ENCODE assay signal across 8 cellular contexts in the genomic region with DNA sequence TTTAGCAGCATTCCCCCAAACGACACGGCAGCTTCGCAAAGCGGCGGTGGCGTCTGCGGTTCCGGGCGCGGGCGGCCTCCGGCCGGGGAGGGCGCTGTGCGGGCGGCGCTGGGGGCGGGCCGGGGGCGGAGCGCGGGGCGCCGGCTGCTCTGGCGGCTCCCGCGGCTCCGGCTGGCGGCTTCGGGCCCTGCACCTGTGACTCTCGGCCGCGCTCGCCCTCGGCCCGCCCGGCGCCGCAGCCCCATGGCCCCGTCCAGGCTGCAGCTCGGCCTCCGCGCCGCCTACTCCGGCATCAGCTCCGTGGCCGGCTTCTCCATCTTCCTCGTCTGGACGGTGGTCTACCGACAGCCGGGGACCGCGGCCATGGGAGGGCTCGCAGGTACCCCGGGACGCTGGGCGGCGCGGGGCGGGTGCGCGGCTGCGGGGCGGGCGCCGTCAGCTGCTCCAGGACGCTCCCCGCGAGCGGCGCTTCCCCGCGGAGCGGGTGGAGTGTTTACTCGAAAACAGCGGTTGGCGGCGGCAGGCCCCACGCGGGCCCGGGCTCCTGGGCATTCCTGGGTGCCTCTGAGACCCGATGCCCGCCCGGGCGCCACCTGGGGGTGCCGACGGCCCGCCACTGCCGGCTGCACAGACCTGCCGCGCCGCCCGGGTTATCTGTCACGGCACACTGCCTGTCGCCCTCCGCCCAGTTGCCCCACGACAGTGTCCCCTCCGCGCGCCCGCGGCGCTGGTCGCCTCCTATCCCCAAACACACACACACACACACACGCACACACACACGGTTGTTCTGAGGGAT. TPM values are rescaled to one million over a fixed set of nuclear protein-coding genes. Genes with fewer than 3 reads are reported as not detected.
DNase-seq lines count a peak whose midpoint lies in the region; ATAC-seq, FAIRE-seq and TF ChIP-seq lines count a peak whose summit lies in the region.

A gene (plus strand): TSS at position 177 of the 796 bp plus-strand sequence. CDS start 67 bp downstream, at position 244.

- FAIRE-seq in D721Med (lab: Jason Lieb, UNC) (no peak), pancreas (lab: Jason Lieb, UNC) (no peak)

- intact Hi-C loops in head of caudate nucleus (cut with DNase I), result no loop called here
- intact Hi-C loops in pancreas (cut with DNase I), result loop anchor here in 1 of 3 donors (10.0 kb wide), 1 partner anchor 58 kb away; no protein-coding TSS in a partner anchor
- intact Hi-C loops in thyroid gland (cut with DNase I), result no loop called here

- H3K36me3 Mint-ChIP-seq in activated naive CD4-positive, alpha-beta T cell treated with anti-CD3 and anti-CD28 coated beads, Interleukin-2, amount 50 U/mL, for 24 hours, result no peaks in the 10 kb centered on the region

- peaks cover 8% of the 10 kb centered on the region for H3K4me1 ChIP-seq in SJCRH30
- H3K4me1 ChIP-seq in pancreas, result peaks cover 0 to 16% (median 0%) of the 10 kb centered on the region in 3 donors
- H3K4me1 ChIP-seq in thyroid gland, result peaks cover 52% of the 10 kb centered on the region in 2 donors

- H3K4me3 ChIP-seq in SJCRH30 (peak within 1 kb of the TSS; percentile 66), pancreas (peak within 1 kb of the TSS; percentile 54 to 96 (median 93)), thyroid gland (replicated peaks in 1 of 3) (peak within 1 kb of the TSS; percentile 31 to 79 (median 65))

- peak within 1 kb of the TSS; percentile 91 for H3K4me3 Mint-ChIP-seq in activated naive CD4-positive, alpha-beta T cell treated with anti-CD3 and anti-CD28 coated beads, Interleukin-2, amount 50 U/mL, for 24 hours

- no peaks in the 10 kb centered on the region for H3K9me3 Mint-ChIP-seq in activated naive CD4-positive, alpha-beta T cell treated with anti-CD3 and anti-CD28 coated beads, Interleukin-2, amount 50 U/mL, for 24 hours

- H3K36me3 ChIP-seq in SJCRH30, result no peaks in the 10 kb centered on the region
- H3K36me3 ChIP-seq in pancreas, result no peaks in the 10 kb centered on the region
- no peaks in the 10 kb centered on the region for H3K36me3 ChIP-seq in thyroid gland

- no peaks in the 10 kb centered on the region for H3K27me3 Mint-ChIP-seq in activated naive CD4-positive, alpha-beta T cell treated with anti-CD3 and anti-CD28 coated beads, Interleukin-2, amount 50 U/mL, for 24 hours

- H3K27me3 ChIP-seq in SJCRH30 (no peaks in the 10 kb centered on the region), pancreas (no peaks in the 10 kb centered on the region), thyroid gland (no peaks in the 10 kb centered on the region)

- TF ChIP-seq CTCF in D721Med (IDR thresholded peaks at IDR 0.05; ENCODE audit: insufficient read depth, missing control alignments) (peak; percentile 32), pancreas (IDR thresholded peaks at IDR 0.05) (peak in 1 of 4 donors; percentile 14), thyroid gland (IDR thresholded peaks at IDR 0.05) (peak in 3 of 6 experiments; percentile 32 to 63 (median 42))

- DNase-seq in D721Med (ENCODE audit: insufficient read length, low spot score) (peak; percentile 91), HPDE6-E6E7 (ENCODE audit: extremely low spot score) (peak; percentile 92), SJCRH30 (peak; percentile 65 to 79), head of caudate nucleus (peak in 41 of 42 donors; percentile 46 to 91 (median 83)), pancreas (peak; percentile 63 to 94 (median 85)), thyroid gland (peak; percentile 76 to 77)

- H3K4me1 Mint-ChIP-seq in activated naive CD4-positive, alpha-beta T cell treated with anti-CD3 and anti-CD28 coated beads, Interleukin-2, amount 50 U/mL, for 24 hours, result peaks cover 26% of the 10 kb centered on the region

- peak within 1 kb of the TSS; percentile 88 for H3K27ac Mint-ChIP-seq in activated naive CD4-positive, alpha-beta T cell treated with anti-CD3 and anti-CD28 coated beads, Interleukin-2, amount 50 U/mL, for 24 hours

- no peak within 1 kb of the TSS for H3K27ac ChIP-seq in SJCRH30
- H3K27ac ChIP-seq in pancreas, result peak within 1 kb of the TSS; percentile 66 to 83 (median 78)
- peak within 1 kb of the TSS; percentile 91 to 97 (median 94) for H3K27ac ChIP-seq in thyroid gland

- no peaks in the 10 kb centered on the region for H3K9me3 ChIP-seq in SJCRH30 (replicated peaks)
- H3K9me3 ChIP-seq in pancreas, result no peaks in the 10 kb centered on the region
- no peaks in the 10 kb centered on the region for H3K9me3 ChIP-seq in thyroid gland

- 0 to 1% methylated on average over 64 to 106 of the region's 106 CpGs for WGBS in pancreas, 2 donors
- WGBS in thyroid gland, 2 donors, result 0% methylated on average over 6 to 17 of the region's 106 CpGs

- ATAC-seq in GM19467 (IDR thresholded peaks at IDR 0.05; ENCODE audit: unreplicated experiment) (peak; percentile 82), pancreas (peak; percentile 91 to 97 (median 94))

- TF ChIP-seq POLR2A in thyroid gland (IDR thresholded peaks at IDR 0.05), result peak in 1 of 2 donors; percentile 88

RNA-seq across cellular contexts. Expression of the gene that starts here (rescaled TPM):
- 1.1 and 1.4 TPM in 2 replicates for total RNA-seq in SJCRH30 (2014; rRNA removed; shearing (Covaris generic))
- total RNA-seq in pancreas (10 to 100 TPM; 12.2 to 17.2 (median 13.9) TPM), thyroid gland (100 to 1,000 TPM in 3 of 4 donors, 10 to 100 TPM in 1; 59.3 to 276 (median 187) TPM)
- 10 to 100 TPM; 12.4 to 14.2 TPM for polyA plus RNA-seq in pancreas
